In genomic region chr6:68007717-68008116, GRCh38 we compare ENCODE assay signal across 32 cellular contexts.
"Had no signal": no experiment of that assay in that cellular context is flagged by ENCODE, and none has a peak within 500 bp of the region (broad histone marks: within the 10 kb centered on the region; RNA-seq: fewer than 3 reads in every experiment).

No MANE protein-coding gene starts in this region.

- H3K27ac ChIP-seq: adrenal gland, body of pancreas, epithelial cell of prostate, esophagus squamous epithelium, gastroesophageal sphincter, heart right ventricle, hepatocyte, WERI-Rb-1 had no signal

- ATAC-seq: activated CD8-positive, alpha-beta T cell treated with anti-CD3 and anti-CD28 coated beads for 36 hours; activated T-cell treated with anti-CD3 and anti-CD28 coated beads, Interleukin-2, amount 50 U/mL, for 4 hours; activated T-helper 17 cell treated with anti-CD3 and anti-CD28 coated beads, Interleukin-2, amount 50 U/mL, for 72 hours; body of pancreas; gastroesophageal sphincter; heart right ventricle had no signal

- H3K36me3 ChIP-seq: adrenal gland, esophagus squamous epithelium, gastroesophageal sphincter, heart right ventricle, WERI-Rb-1 had no signal

- FAIRE-seq: colon, endometrium, endothelial cell of umbilical vein had no signal

- H3K27me3 ChIP-seq: adrenal gland, body of pancreas, esophagus squamous epithelium, gastroesophageal sphincter, heart right ventricle, hepatocyte had no signal

- H3K4me1 ChIP-seq: adrenal gland, body of pancreas, esophagus squamous epithelium, gastroesophageal sphincter, heart right ventricle had no signal

- H3K4me2 ChIP-seq: hepatocyte had no signal

- H2AFZ ChIP-seq: hepatocyte had no signal

- H3K9me3 ChIP-seq: adrenal gland, body of pancreas, esophagus squamous epithelium, gastroesophageal sphincter had no signal

- H3K4me3 ChIP-seq: adrenal gland, body of pancreas, esophagus squamous epithelium, gastroesophageal sphincter, heart right ventricle, hepatocyte had no signal

- H3K79me2 ChIP-seq: hepatocyte had no signal

- DNase-seq: activated B cell treated with CpG ODN at 0.5 μM for 24 hours; activated CD4-positive, alpha-beta T cell treated with anti-CD3 and anti-CD28 coated beads for 48 hours; activated CD4-positive, alpha-beta T cell treated with anti-CD3 and anti-CD28 coated beads, Interleukin-2, amount 50 U/mL, for 1 hour; activated CD4-positive, alpha-beta T cell treated with anti-CD3 and anti-CD28 coated beads, Interleukin-2, amount 50 U/mL, for 48 hours; activated CD8-positive, alpha-beta memory T cell treated with anti-CD3 and anti-CD28 coated beads for 24 hours; activated CD8-positive, alpha-beta T cell treated with anti-CD3 and anti-CD28 coated beads for 36 hours; activated effector memory CD4-positive, alpha-beta T cell treated with Interleukin-2 at 50 U/mL for 16 hours; activated gamma-delta T cell treated with Interleukin-2 at 50 U/mL for 16 hours; activated naive CD4-positive, alpha-beta T cell treated with anti-CD3 and anti-CD28 coated beads for 36 hours; activated naive CD8-positive, alpha-beta T cell treated with anti-CD3 and anti-CD28 coated beads for 36 hours; activated naive CD8-positive, alpha-beta T cell treated with anti-CD3 and anti-CD28 coated beads, Interleukin-2, amount 50 U/mL, for 24 hours; activated T-cell treated with anti-CD3 and anti-CD28 coated beads, Interleukin-2, amount 50 U/mL, for 4 hours; adrenal gland; amygdala; aorta; body of pancreas; caudate nucleus; cortex of kidney; dermis blood vessel endothelial cell; effector CD8-positive, alpha-beta T cell; esophagus squamous epithelium; foreskin melanocyte; heart right ventricle; T1000; WERI-Rb-1 had no signal
